ENCODE assay signal across 8 cellular contexts in genomic region chr18:62183578-62184195, GRCh38. TPM values are rescaled to one million over a fixed set of nuclear protein-coding genes. Genes with fewer than 3 reads are reported as not detected.
DNase-seq lines count a peak whose midpoint lies in the region; ATAC-seq and TF ChIP-seq lines count a peak whose summit lies in the region.

No MANE protein-coding gene starts in this region.

- peak; percentile 14 for DNase-seq in BJ (ENCODE audit: low read depth)
- peak; percentile 75 for DNase-seq in NCI-H69 (lab: John Stamatoyannopoulos, UW)
- DNase-seq in activated gamma-delta T cell treated with anti-CD3 and anti-CD28 coated beads, Interleukin-2, amount 50 U/mL, for 16 hours (ENCODE audit: low read depth) = peak; percentile 11
- DNase-seq in hepatic stellate cell (ENCODE audit: low spot score) = peak; percentile 16
- DNase-seq in stimulated activated CD4-positive, alpha-beta T cell treated with anti-CD3 and anti-CD28 coated beads, Interleukin-15, amount 100 ng/mL, for 24 hours = peak; percentile 42

- H3K27me3 ChIP-seq in BJ (ENCODE audit: control insufficient read depth, insufficient read depth, low read length) = no peaks in the 10 kb centered on the region

- H3K4me3 ChIP-seq in BJ (ENCODE audit: low read depth, low read length) (no peak overlapping the region), GM12875 (ENCODE audit: low read depth, low read length) (no peak overlapping the region)

- CTCF ChIA-PET in BJ (lab: Yijun Ruan, JAX) = interaction anchor here (0.7 to 2.0 kb wide), 10 partner anchors 10 to 403 kb away, joined by 3 to 9 read pairs (median 4); no protein-coding TSS in a partner anchor

- H3K36me3 ChIP-seq in BJ (ENCODE audit: control insufficient read depth, insufficient read depth, low read length) = no peaks in the 10 kb centered on the region

- POLR2A ChIA-PET in BJ (lab: Charles Lee) = no interaction called here

- TF ChIP-seq CTCF in BJ (IDR thresholded peaks at IDR 0.05; ENCODE audit: insufficient read depth, low read depth, low read length) (peak; percentile 93), GM12875 (IDR thresholded peaks at IDR 0.05; ENCODE audit: borderline replicate concordance, insufficient read depth, low read depth, low read length) (peak; percentile 77)

- no peak for ATAC-seq in HG03139 (IDR thresholded peaks at IDR 0.05; ENCODE audit: unreplicated experiment)
- no peak for ATAC-seq in HG02798 (IDR thresholded peaks at IDR 0.05; ENCODE audit: poor library complexity, unreplicated experiment)

RNA-seq across cellular contexts. Expression of gene PIGN, which starts 3.2 kb away (rescaled TPM):
- 12.0 and 31.5 TPM in 2 replicates for polyA plus RNA-seq in BJ (2011; rRNA removed)
- 24.1 and 39.7 TPM in 2 replicates for polyA minus RNA-seq in BJ (2011; rRNA and poly(A)+ RNA removed)

RNA-seq across cellular contexts. Expression of gene RELCH, which starts 3.4 kb away (rescaled TPM):
- polyA plus RNA-seq in BJ (2011; rRNA removed) = 8.2 and 14.9 TPM in 2 replicates
- 33.9 and 42.8 TPM in 2 replicates for polyA minus RNA-seq in BJ (2011; rRNA and poly(A)+ RNA removed)

Comparison
In these comparisons a context has a peak if more than half of its experiments do, and no peak if none do; other contexts are left out.
1. DNase-seq: peak in every context shown above with its lines; median percentile 75 in NCI-H69; 42 in stimulated activated CD4-positive, alpha-beta T cell treated with anti-CD3 and anti-CD28 coated beads, Interleukin-15, amount 100 ng/mL, for 24 hours; 16 in hepatic stellate cell; 14 in BJ; 11 in activated gamma-delta T cell treated with anti-CD3 and anti-CD28 coated beads, Interleukin-2, amount 50 U/mL, for 16 hours.